Comparison of ENCODE assay signal across 8 cellular contexts in the genomic region with DNA sequence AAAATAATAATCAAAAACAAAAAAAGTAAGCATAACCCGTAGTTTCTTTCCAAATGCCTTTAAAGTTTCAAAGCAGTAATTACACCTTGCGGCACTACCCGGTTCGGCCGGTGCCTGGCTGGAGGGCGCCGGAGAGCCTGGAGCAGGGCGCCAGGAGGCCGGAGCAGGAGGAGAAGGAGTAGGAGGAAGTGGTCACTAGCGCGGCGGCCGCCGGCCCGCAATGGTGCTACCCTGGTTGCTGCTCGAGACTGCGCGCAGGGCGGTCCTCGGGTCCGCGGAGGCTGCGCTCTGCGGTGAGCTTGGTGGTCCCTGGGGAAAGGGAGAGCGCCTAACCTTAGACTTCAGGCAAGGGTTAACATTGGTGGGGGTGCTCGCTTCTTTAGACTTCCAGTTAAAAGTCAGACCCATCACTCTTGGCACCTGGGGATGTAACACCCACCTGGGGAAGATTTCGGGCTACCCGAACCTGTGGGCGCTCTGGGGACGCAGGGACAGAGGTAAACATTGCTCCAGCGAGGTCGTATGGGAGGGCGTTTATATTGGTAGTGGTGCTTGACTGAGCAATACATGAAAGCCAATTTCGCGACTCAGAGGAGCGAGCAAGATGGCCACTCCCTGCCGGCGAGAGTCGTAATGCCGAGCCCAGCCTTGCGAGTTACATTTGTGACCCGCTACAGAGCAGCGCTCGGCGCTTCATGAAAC. TPM values are rescaled to one million over a fixed set of nuclear protein-coding genes. Genes with fewer than 3 reads are reported as not detected.
DNase-seq lines count a peak whose midpoint lies in the region; TF ChIP-seq lines count a peak whose summit lies in the region.

No MANE protein-coding gene starts in this region.

- DNase-seq in GM04503 (ENCODE audit: low read depth): peak; percentile 27
- DNase-seq in HAP-1 (ENCODE audit: low spot score in 2 of 2): peak; percentile 84 to 87
- peak; percentile 83 for DNase-seq in MG63
- peak; percentile 44 for DNase-seq in SHP77 treated with DMSO at 0.1 percent for 48 hours (lab: John Stamatoyannopoulos, UW)
- peak; percentile 49 for DNase-seq in activated gamma-delta T cell (lab: John Stamatoyannopoulos, UW)
- DNase-seq in fibroblast of the aortic adventitia (ENCODE audit: low read depth): peak; percentile 80

- H3K9me3 ChIP-seq in HAP-1 (no peaks in the 10 kb centered on the region), MG63 (no peaks in the 10 kb centered on the region), neural cell (ENCODE audit: low read length) (no peaks in the 10 kb centered on the region), subcutaneous abdominal adipose tissue (ENCODE audit: control insufficient read depth in 5 of 5, low read length in 5 of 5) (no peaks in the 10 kb centered on the region)

- in situ Hi-C loops in HAP-1 (cut with MboI; ENCODE audit: low sequenced_read_pairs): no loop called here

- H2AFZ ChIP-seq in neural cell (ENCODE audit: low read depth, low read length): peak overlapping the region; percentile 44

- peak overlapping the region; percentile 38 for H3K27ac ChIP-seq in neural cell (ENCODE audit: low read length)
- peak overlapping the region; percentile 75 for H3K27ac ChIP-seq in subcutaneous abdominal adipose tissue (ENCODE audit: low read depth, low read length)

- H3K36me3 ChIP-seq in HAP-1 (replicated peaks): no peaks in the 10 kb centered on the region
- H3K36me3 ChIP-seq in MG63: no peaks in the 10 kb centered on the region
- H3K36me3 ChIP-seq in neural cell (ENCODE audit: insufficient read depth, low read length): no peaks in the 10 kb centered on the region
- H3K36me3 ChIP-seq in subcutaneous abdominal adipose tissue (ENCODE audit: control insufficient read depth in 5 of 5, insufficient read depth in 5 of 5, low read length in 5 of 5): no peaks in the 10 kb centered on the region

- H3K4me3 ChIP-seq in HAP-1: peak overlapping the region; percentile 70
- peak overlapping the region; percentile 89 for H3K4me3 ChIP-seq in MG63
- peak overlapping the region; percentile 99 for H3K4me3 ChIP-seq in fibroblast of the aortic adventitia (ENCODE audit: low read depth, low read length)
- H3K4me3 ChIP-seq in neural cell (ENCODE audit: low read length): peak overlapping the region; percentile 84
- peak overlapping the region; percentile 93 to 100 (median 96) for H3K4me3 ChIP-seq in subcutaneous abdominal adipose tissue (ENCODE audit: low read depth in 1 of 5, low read length in 5 of 5)

- peak; percentile 96 for TF ChIP-seq CTCF in fibroblast of the aortic adventitia (IDR thresholded peaks at IDR 0.05; ENCODE audit: insufficient read depth, low read length)
- peak; percentile 80 for TF ChIP-seq CTCF in neural cell (IDR thresholded peaks at IDR 0.05; ENCODE audit: poor library complexity, severe bottlenecking)

- peak overlapping the region; percentile 59 for H3K9ac ChIP-seq in neural cell (ENCODE audit: low read length)
- H3K9ac ChIP-seq in subcutaneous abdominal adipose tissue (ENCODE audit: low read length in 5 of 5): peak overlapping the region; percentile 66 to 94 (median 85)

- peak overlapping the region; percentile 69 for H3K4me2 ChIP-seq in neural cell (ENCODE audit: low read length)

- H3K4me1 ChIP-seq in HAP-1 (peaks cover 5% of the 10 kb centered on the region), subcutaneous abdominal adipose tissue (ENCODE audit: control insufficient read depth in 5 of 5, insufficient read depth in 5 of 5, low read length in 5 of 5) (peaks cover 1 to 16% (median 13%) of the 10 kb centered on the region in 5 donors)

- peak; percentile 30 for TF ChIP-seq RAD21 in neural cell (conservative IDR thresholded peaks at IDR 0.05)

- no peaks in the 10 kb centered on the region for H4K20me1 ChIP-seq in neural cell (ENCODE audit: insufficient read depth)

- TF ChIP-seq EP300 in neural cell (conservative IDR thresholded peaks at IDR 0.05; ENCODE audit: poor library complexity, severe bottlenecking): no peak

- no peaks in the 10 kb centered on the region for H3K9me2 ChIP-seq in neural cell (ENCODE audit: insufficient read depth, low read length)

- no peaks in the 10 kb centered on the region for H3K79me2 ChIP-seq in neural cell (replicated peaks; ENCODE audit: insufficient read depth, low read length)

- H3F3A ChIP-seq in neural cell (ENCODE audit: insufficient read depth, low read length, poor library complexity, severe bottlenecking): peaks cover 6% of the 10 kb centered on the region

- H3K27me3 ChIP-seq in HAP-1 (ENCODE audit: low read depth) (no peaks in the 10 kb centered on the region), MG63 (no peaks in the 10 kb centered on the region), neural cell (ENCODE audit: insufficient read depth, low read depth, low read length) (no peaks in the 10 kb centered on the region), subcutaneous abdominal adipose tissue (ENCODE audit: control insufficient read depth in 5 of 5, insufficient read depth in 4 of 5, low read length in 5 of 5) (no peaks in the 10 kb centered on the region)

TF ChIP-seq in neural cell, 6 proteins besides CTCF, POLR2A, EP300 and RAD21:
- peak; percentile 27 for TF ChIP-seq SMC3 (conservative IDR thresholded peaks at IDR 0.05; ENCODE audit: poor library complexity)
- TF ChIP-seq POLR2AphosphoS5 (IDR thresholded peaks at IDR 0.05): peak; percentile 68
- TF ChIP-seq, protein P1, sequence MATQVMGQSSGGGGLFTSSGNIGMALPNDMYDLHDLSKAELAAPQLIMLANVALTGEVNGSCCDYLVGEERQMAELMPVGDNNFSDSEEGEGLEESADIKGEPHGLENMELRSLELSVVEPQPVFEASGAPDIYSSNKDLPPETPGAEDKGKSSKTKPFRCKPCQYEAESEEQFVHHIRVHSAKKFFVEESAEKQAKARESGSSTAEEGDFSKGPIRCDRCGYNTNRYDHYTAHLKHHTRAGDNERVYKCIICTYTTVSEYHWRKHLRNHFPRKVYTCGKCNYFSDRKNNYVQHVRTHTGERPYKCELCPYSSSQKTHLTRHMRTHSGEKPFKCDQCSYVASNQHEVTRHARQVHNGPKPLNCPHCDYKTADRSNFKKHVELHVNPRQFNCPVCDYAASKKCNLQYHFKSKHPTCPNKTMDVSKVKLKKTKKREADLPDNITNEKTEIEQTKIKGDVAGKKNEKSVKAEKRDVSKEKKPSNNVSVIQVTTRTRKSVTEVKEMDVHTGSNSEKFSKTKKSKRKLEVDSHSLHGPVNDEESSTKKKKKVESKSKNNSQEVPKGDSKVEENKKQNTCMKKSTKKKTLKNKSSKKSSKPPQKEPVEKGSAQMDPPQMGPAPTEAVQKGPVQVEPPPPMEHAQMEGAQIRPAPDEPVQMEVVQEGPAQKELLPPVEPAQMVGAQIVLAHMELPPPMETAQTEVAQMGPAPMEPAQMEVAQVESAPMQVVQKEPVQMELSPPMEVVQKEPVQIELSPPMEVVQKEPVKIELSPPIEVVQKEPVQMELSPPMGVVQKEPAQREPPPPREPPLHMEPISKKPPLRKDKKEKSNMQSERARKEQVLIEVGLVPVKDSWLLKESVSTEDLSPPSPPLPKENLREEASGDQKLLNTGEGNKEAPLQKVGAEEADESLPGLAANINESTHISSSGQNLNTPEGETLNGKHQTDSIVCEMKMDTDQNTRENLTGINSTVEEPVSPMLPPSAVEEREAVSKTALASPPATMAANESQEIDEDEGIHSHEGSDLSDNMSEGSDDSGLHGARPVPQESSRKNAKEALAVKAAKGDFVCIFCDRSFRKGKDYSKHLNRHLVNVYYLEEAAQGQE (IDR thresholded peaks at IDR 0.05; ENCODE audit: borderline replicate concordance): no peak
- TF ChIP-seq EZH2 (IDR thresholded peaks at IDR 0.05; ENCODE audit: borderline replicate concordance, insufficient read depth, low read length, poor library complexity, severe bottlenecking): no peak
- TF ChIP-seq MXI1 (conservative IDR thresholded peaks at IDR 0.05; ENCODE audit: poor library complexity, severe bottlenecking): peak; percentile 36
- TF ChIP-seq TAF1 (IDR thresholded peaks at IDR 0.05; ENCODE audit: low read depth): no peak

RNA-seq across cellular contexts. Expression of a gene that starts 5.8 kb away (rescaled TPM):
- total RNA-seq in MG63 (2014; rRNA removed; shearing (Covaris generic); ENCODE audit: low replicate concordance): 12.8 and 30.5 TPM in 2 replicates
- 23.7 and 24.2 TPM in 2 replicates for total RNA-seq in fibroblast of the aortic adventitia (ENCODE audit: low replicate concordance)
- polyA plus RNA-seq in neural cell: 5.7 and 6.2 TPM in 2 replicates
- polyA minus RNA-seq in neural cell: 17.7 and 20.0 TPM in 2 replicates

RNA-seq across cellular contexts. Expression of a gene that starts 47.5 kb away (rescaled TPM):
- total RNA-seq in MG63 (2014; rRNA removed; shearing (Covaris generic); ENCODE audit: low replicate concordance): 129 and 226 TPM in 2 replicates
- total RNA-seq in fibroblast of the aortic adventitia (ENCODE audit: low replicate concordance): 52.4 and 58.0 TPM in 2 replicates
- polyA plus RNA-seq in neural cell: 111 and 117 TPM in 2 replicates
- 75.2 and 226 TPM in 2 replicates for polyA minus RNA-seq in neural cell

Comparison
In these comparisons a context has a peak if more than half of its experiments do, and no peak if none do; other contexts are left out.
1. Peak in every context shown above with its lines: DNase-seq, H3K4me3 ChIP-seq and H3K27ac ChIP-seq.
2. DNase-seq: peak in every context shown above with its lines; median percentile 86 in HAP-1; 83 in MG63; 80 in fibroblast of the aortic adventitia; 49 in activated gamma-delta T cell; 44 in SHP77 treated with DMSO at 0.1 percent for 48 hours; 27 in GM04503.